ENCODE assay signal across 21 cellular contexts in the genomic region with DNA sequence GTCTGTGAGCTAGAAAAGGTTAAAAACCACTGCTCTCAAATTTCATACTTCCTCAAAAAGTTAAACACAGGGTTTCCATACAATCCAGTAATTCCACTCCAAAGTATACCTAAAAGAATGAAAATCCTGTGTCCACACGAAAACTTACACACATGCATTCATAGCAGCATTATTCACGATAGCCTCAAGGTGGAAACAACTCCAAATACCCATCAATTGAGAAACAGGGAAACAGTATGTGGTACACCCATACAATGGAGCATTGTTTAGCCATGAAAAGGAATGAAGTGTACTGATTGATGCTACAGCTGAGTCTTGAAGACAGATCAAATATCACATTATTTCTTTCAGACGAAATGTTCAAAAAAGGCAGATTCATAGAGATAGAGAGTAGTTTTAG. TPM values are rescaled to one million over a fixed set of nuclear protein-coding genes. Genes with fewer than 3 reads are reported as not detected.
DNase-seq lines count a peak whose midpoint lies in the region; ATAC-seq and TF ChIP-seq lines count a peak whose summit lies in the region.
"Had no signal": no experiment of that assay in that cellular context is flagged by ENCODE, and none has a peak within 500 bp of the region (broad histone marks: within the 10 kb centered on the region; RNA-seq: fewer than 3 reads in every experiment).

No MANE protein-coding gene starts in this region.

- H3K27me3 ChIP-seq in DND-41 (ENCODE audit: insufficient read depth, low read length, poor library complexity): no peaks in the 10 kb centered on the region
- H3K27me3 ChIP-seq: gastroesophageal sphincter, uterus had no signal

- H3K79me2 ChIP-seq in DND-41 (ENCODE audit: insufficient read depth, low read length): peaks cover 71% of the 10 kb centered on the region

- no peak overlapping the region for H3K4me3 ChIP-seq in DND-41 (ENCODE audit: low read depth in 1 of 2, low read length in 2 of 2)
- H3K4me3 ChIP-seq: gastroesophageal sphincter, GM12878, uterus had no signal

- H3K4me1 ChIP-seq in DND-41 (ENCODE audit: insufficient read depth, low read length): peaks cover 45% of the 10 kb centered on the region
- H3K4me1 ChIP-seq: uterus had no signal

- intact Hi-C loops in activated T-helper 2 cell treated with anti-CD3 and anti-CD28 coated beads, Interferon-gamma antibody, Interleukin-2, Interleukin-4, amounts not matched to agents 10 μg/mL and 5 μg/mL and 100 μg/mL, durations not matched to agents 14 hours and 24 hours and 36 hours (cut with micrococcal nuclease): no loop called here

- H3K27ac ChIP-seq in DND-41 (ENCODE audit: low read length): 0 out of 2 replicates have a peak overlapping the region, but pooled peaks have one; percentile 7
- H3K27ac ChIP-seq: C4-2B, gastroesophageal sphincter, uterus had no signal

- H3K27me3 Mint-ChIP-seq in activated CD8-positive, alpha-beta memory T cell treated with anti-CD3 and anti-CD28 coated beads, Interleukin-2, amount 10 ng/mL, durations not matched to agents 7 days and 5 days: no peaks in the 10 kb centered on the region
- no peaks in the 10 kb centered on the region for H3K27me3 Mint-ChIP-seq in activated T-helper 2 cell treated with anti-CD3 and anti-CD28 coated beads, Interferon-gamma antibody, Interleukin-2, Interleukin-4, amounts not matched to agents 10 μg/mL and 5 μg/mL and 100 μg/mL, durations not matched to agents 14 hours and 24 hours and 36 hours (ENCODE audit: low read depth)
- H3K27me3 Mint-ChIP-seq in naive thymus-derived CD8-positive, alpha-beta T cell: peaks cover 0 to 2% (median 0%) of the 10 kb centered on the region in 5 donors
- H3K27me3 Mint-ChIP-seq in effector memory CD8-positive, alpha-beta T cell: no peaks in the 10 kb centered on the region
- H3K27me3 Mint-ChIP-seq: dendritic cell treated with granulocyte-macrophage colony-stimulating factor and Interleukin-4, amounts not matched to agents 40 ng/mL and 50 ng/mL, for 4 days had no signal

- H3K9me3 Mint-ChIP-seq in activated CD8-positive, alpha-beta memory T cell treated with anti-CD3 and anti-CD28 coated beads, Interleukin-2, amount 10 ng/mL, durations not matched to agents 7 days and 5 days (ENCODE audit: low read depth): peaks cover 24% of the 10 kb centered on the region
- H3K9me3 Mint-ChIP-seq in activated T-helper 2 cell treated with anti-CD3 and anti-CD28 coated beads, Interferon-gamma antibody, Interleukin-2, Interleukin-4, amounts not matched to agents 10 μg/mL and 5 μg/mL and 100 μg/mL, durations not matched to agents 14 hours and 24 hours and 36 hours: peaks cover 39% of the 10 kb centered on the region
- peaks cover 5 to 29% (median 19%) of the 10 kb centered on the region in 9 donors for H3K9me3 Mint-ChIP-seq in naive thymus-derived CD8-positive, alpha-beta T cell
- peaks cover 5 to 12% of the 10 kb centered on the region in 2 donors for H3K9me3 Mint-ChIP-seq in effector memory CD8-positive, alpha-beta T cell

- peak overlapping the region; percentile 94 for H3K4me3 Mint-ChIP-seq in activated CD8-positive, alpha-beta memory T cell treated with anti-CD3 and anti-CD28 coated beads, Interleukin-2, amount 10 ng/mL, durations not matched to agents 7 days and 5 days
- H3K4me3 Mint-ChIP-seq in activated T-helper 2 cell treated with anti-CD3 and anti-CD28 coated beads, Interferon-gamma antibody, Interleukin-2, Interleukin-4, amounts not matched to agents 10 μg/mL and 5 μg/mL and 100 μg/mL, durations not matched to agents 14 hours and 24 hours and 36 hours (ENCODE audit: low read depth): peak overlapping the region; percentile 37
- peak overlapping the region; percentile 89 to 99 (median 96) for H3K4me3 Mint-ChIP-seq in naive thymus-derived CD8-positive, alpha-beta T cell
- H3K4me3 Mint-ChIP-seq in effector memory CD8-positive, alpha-beta T cell: peak overlapping the region in 1 of 2 donors; percentile 89
- H3K4me3 Mint-ChIP-seq: dendritic cell treated with granulocyte-macrophage colony-stimulating factor and Interleukin-4, amounts not matched to agents 40 ng/mL and 50 ng/mL, for 4 days had no signal

- no peak overlapping the region for H3K9ac ChIP-seq in DND-41 (ENCODE audit: low read depth, low read length)

- H3K9me3 ChIP-seq in DND-41 (ENCODE audit: insufficient read depth, low read length, severe bottlenecking): peaks cover 27% of the 10 kb centered on the region

- no peak for ATAC-seq in activated CD8-positive, alpha-beta memory T cell treated with anti-CD3 and anti-CD28 coated beads, Interleukin-2, amount 10 ng/mL, durations not matched to agents 7 days and 5 days
- ATAC-seq in DND-41 (ENCODE audit: insufficient read depth, low read depth) (no peak), GM19324 (IDR thresholded peaks at IDR 0.05; ENCODE audit: low FRiP score, unreplicated experiment) (no peak)
- ATAC-seq in naive thymus-derived CD8-positive, alpha-beta T cell: no peak
- ATAC-seq in effector memory CD8-positive, alpha-beta T cell (replicated peaks): no peak
- ATAC-seq: gastroesophageal sphincter, GM12878 had no signal

- H2AFZ ChIP-seq in DND-41 (ENCODE audit: low read depth, low read length): no peak overlapping the region

- H3K4me1 Mint-ChIP-seq in activated CD8-positive, alpha-beta memory T cell treated with anti-CD3 and anti-CD28 coated beads, Interleukin-2, amount 10 ng/mL, durations not matched to agents 7 days and 5 days: peaks cover 82% of the 10 kb centered on the region
- peaks cover 49% of the 10 kb centered on the region for H3K4me1 Mint-ChIP-seq in activated T-helper 2 cell treated with anti-CD3 and anti-CD28 coated beads, Interferon-gamma antibody, Interleukin-2, Interleukin-4, amounts not matched to agents 10 μg/mL and 5 μg/mL and 100 μg/mL, durations not matched to agents 14 hours and 24 hours and 36 hours (ENCODE audit: low read depth)
- H3K4me1 Mint-ChIP-seq in naive thymus-derived CD8-positive, alpha-beta T cell: peaks cover 44 to 89% (median 80%) of the 10 kb centered on the region in 4 donors
- peaks cover 38 to 57% of the 10 kb centered on the region in 2 donors for H3K4me1 Mint-ChIP-seq in effector memory CD8-positive, alpha-beta T cell (ENCODE audit: low read depth in 2 of 2)

- CTCF ChIA-PET in activated CD8-positive, alpha-beta memory T cell treated with anti-CD3 and anti-CD28 coated beads, Interleukin-2, amount 10 ng/mL, durations not matched to agents 7 days and 5 days (lab: Charles Lee): interaction anchor here (1.4 to 6.0 kb wide), 3 partner anchors 10 to 53 kb away, joined by 3 to 45 read pairs (median 4); no protein-coding TSS in a partner anchor

- TF ChIP-seq CTCF in DND-41 (IDR thresholded peaks at IDR 0.05; ENCODE audit: borderline replicate concordance, extremely low read depth, low read length, poor library complexity, severe bottlenecking): no peak

- POLR2A ChIA-PET in naive thymus-derived CD8-positive, alpha-beta T cell (lab: Charles Lee): interaction anchor here (0.6 to 2.2 kb wide), 3 partner anchors 12 to 52 kb away, joined by 3 to 7 read pairs (median 3); no protein-coding TSS in a partner anchor

- peak overlapping the region; percentile 70 for H3K27ac Mint-ChIP-seq in activated CD8-positive, alpha-beta memory T cell treated with anti-CD3 and anti-CD28 coated beads, Interleukin-2, amount 10 ng/mL, durations not matched to agents 7 days and 5 days
- H3K27ac Mint-ChIP-seq in activated T-helper 2 cell treated with anti-CD3 and anti-CD28 coated beads, Interferon-gamma antibody, Interleukin-2, Interleukin-4, amounts not matched to agents 10 μg/mL and 5 μg/mL and 100 μg/mL, durations not matched to agents 14 hours and 24 hours and 36 hours: no peak overlapping the region
- peak overlapping the region; percentile 86 to 100 (median 98) for H3K27ac Mint-ChIP-seq in naive thymus-derived CD8-positive, alpha-beta T cell
- H3K27ac Mint-ChIP-seq in effector memory CD8-positive, alpha-beta T cell: peak overlapping the region in 1 of 2 donors; percentile 95
- H3K27ac Mint-ChIP-seq: dendritic cell treated with granulocyte-macrophage colony-stimulating factor and Interleukin-4, amounts not matched to agents 40 ng/mL and 50 ng/mL, for 4 days had no signal

- no peak overlapping the region for H3K4me2 ChIP-seq in DND-41 (ENCODE audit: insufficient read depth, low read length)

- DNase-seq in activated CD8-positive, alpha-beta memory T cell treated with anti-CD3 and anti-CD28 coated beads, Interleukin-2, amount 10 ng/mL, durations not matched to agents 7 days and 5 days: no peak
- no peak for DNase-seq in activated CD8-positive, alpha-beta memory T cell treated with anti-CD3 and anti-CD28 coated beads for 24 hours
- no peak for DNase-seq in DND-41
- no peak for DNase-seq in activated T-helper 2 cell treated with anti-CD3 and anti-CD28 coated beads, Interferon-gamma antibody, Interleukin-2, Interleukin-4, amounts not matched to agents 10 μg/mL and 5 μg/mL and 100 μg/mL, durations not matched to agents 14 hours and 24 hours and 36 hours (ENCODE audit: low spot score)
- no peak for DNase-seq in naive thymus-derived CD8-positive, alpha-beta T cell
- no peak for DNase-seq in inferior parietal cortex (ENCODE audit: extremely low spot score)
- no peak for DNase-seq in effector memory CD8-positive, alpha-beta T cell
- DNase-seq: activated naive CD4-positive, alpha-beta T cell; GOT3; NCI-H2029; NCI-H446; NK-92 treated with Interleukin-12 subunit alpha and Interleukin-12 subunit beta, amount 100 ng/mL, for 24 hours; small intestine; stimulated activated CD4-positive, alpha-beta T cell treated with anti-CD3 and anti-CD28 coated beads, Interleukin-2, amount 100 ng/mL, for 48 hours; substantia nigra; uterus had no signal

- peaks cover 73% of the 10 kb centered on the region for H3K36me3 Mint-ChIP-seq in activated CD8-positive, alpha-beta memory T cell treated with anti-CD3 and anti-CD28 coated beads, Interleukin-2, amount 10 ng/mL, durations not matched to agents 7 days and 5 days
- peaks cover 92% of the 10 kb centered on the region for H3K36me3 Mint-ChIP-seq in activated T-helper 2 cell treated with anti-CD3 and anti-CD28 coated beads, Interferon-gamma antibody, Interleukin-2, Interleukin-4, amounts not matched to agents 10 μg/mL and 5 μg/mL and 100 μg/mL, durations not matched to agents 14 hours and 24 hours and 36 hours (ENCODE audit: low read depth)
- H3K36me3 Mint-ChIP-seq in naive thymus-derived CD8-positive, alpha-beta T cell: peaks cover 8 to 48% (median 47%) of the 10 kb centered on the region in 3 donors
- H3K36me3 Mint-ChIP-seq in effector memory CD8-positive, alpha-beta T cell (ENCODE audit: insufficient read depth): peaks cover 13% of the 10 kb centered on the region

- H3K36me3 ChIP-seq in DND-41 (ENCODE audit: insufficient read depth, low read length): peaks cover 74% of the 10 kb centered on the region
- H3K36me3 ChIP-seq: uterus had no signal

- H4K20me1 ChIP-seq in DND-41 (ENCODE audit: insufficient read depth, low read length): no peaks in the 10 kb centered on the region

RNA-seq across cellular contexts. Expression of a gene that starts 36.7 kb away (rescaled TPM):
- total RNA-seq in activated CD8-positive, alpha-beta memory T cell treated with anti-CD3 and anti-CD28 coated beads, Interleukin-2, amount 10 ng/mL, durations not matched to agents 7 days and 5 days: 100 to 1,000 TPM in 1 of 2 experiments, 10 to 100 TPM in 1; 90.0 to 115 TPM
- 29.7 and 34.9 TPM in 2 replicates for total RNA-seq in activated T-helper 2 cell treated with anti-CD3 and anti-CD28 coated beads, Interferon-gamma antibody, Interleukin-2, Interleukin-4, amounts not matched to agents 10 μg/mL and 5 μg/mL and 100 μg/mL, durations not matched to agents 14 hours and 24 hours and 36 hours
- 100 to 1,000 TPM; 186 to 187 TPM for total RNA-seq in naive thymus-derived CD8-positive, alpha-beta T cell
- polyA plus RNA-seq in naive thymus-derived CD8-positive, alpha-beta T cell: 100 to 1,000 TPM in 1 of 3 donors, 10 to 100 TPM in 2; 56.4 to 108 (median 74.9) TPM
